9 cellular contexts compared by ENCODE assay signal in the genomic region with DNA sequence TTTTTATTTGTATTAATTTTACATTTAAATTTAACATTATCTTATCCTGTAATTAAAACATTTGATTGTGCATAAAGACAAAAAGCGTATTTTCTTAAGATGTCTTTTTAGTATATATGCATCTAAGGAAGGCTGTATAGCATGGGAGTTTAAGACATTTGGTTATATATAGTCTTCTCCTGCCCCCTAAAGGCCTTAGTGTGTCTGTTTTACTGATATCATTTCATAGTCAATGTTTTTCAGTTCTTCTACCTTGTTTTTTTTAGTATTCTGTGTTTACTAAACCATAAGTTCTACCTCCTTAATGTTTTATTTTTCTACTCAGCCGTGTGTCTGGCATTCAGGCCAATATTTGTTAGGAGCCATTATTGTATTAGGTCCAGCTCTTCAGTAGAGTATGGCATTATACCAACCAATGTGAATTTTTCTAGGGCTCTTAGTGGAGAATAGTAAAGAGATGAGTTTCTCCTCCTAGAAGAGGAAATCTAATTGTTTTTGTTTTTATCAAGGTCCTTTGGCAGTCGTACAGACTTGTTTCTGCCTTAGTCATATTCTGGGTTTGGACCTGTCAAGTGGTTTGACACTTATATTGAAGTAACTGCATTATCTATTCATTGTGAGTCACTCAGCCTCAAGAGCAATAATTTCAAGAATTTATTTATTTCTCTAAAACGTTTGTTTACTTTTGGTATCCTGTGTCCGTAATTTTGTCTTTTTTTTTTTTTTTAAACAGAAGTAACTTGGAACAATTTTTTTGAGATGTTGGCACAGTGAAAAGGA.
DNase-seq lines count a peak whose midpoint lies in the region; ATAC-seq lines count a peak whose summit lies in the region.
"Had no signal": no experiment of that assay in that cellular context is flagged by ENCODE, and none has a peak within 500 bp of the region (broad histone marks: within the 10 kb centered on the region; RNA-seq: fewer than 3 reads in every experiment).

No MANE protein-coding gene starts in this region.

- H3K4me3 Mint-ChIP-seq in activated T-cell treated with anti-CD3 and anti-CD28 coated beads, Interleukin-2, amount 50 U/mL, for 72 hours = peak overlapping the region in 1 of 2 donors; percentile 10
- H3K4me3 Mint-ChIP-seq: dendritic cell treated with granulocyte-macrophage colony-stimulating factor and Interleukin-4, amounts not matched to agents 40 ng/mL and 50 ng/mL, for 4 days had no signal

- H3K36me3 Mint-ChIP-seq in activated T-cell treated with anti-CD3 and anti-CD28 coated beads, Interleukin-2, amount 50 U/mL, for 72 hours (ENCODE audit: insufficient read depth in 2 of 2) = peaks cover 0 to 7% of the 10 kb centered on the region in 2 donors

- no peak for DNase-seq in activated T-cell treated with anti-CD3 and anti-CD28 coated beads, Interleukin-2, amount 50 U/mL, for 72 hours
- DNase-seq in activated T-cell treated with anti-CD3 and anti-CD28 coated beads, Interleukin-2, amount 50 U/mL, for 1 hour = no peak
- DNase-seq in NCI-H446 (lab: John Stamatoyannopoulos, UW) (peak; percentile 56 to 61), cerebellar cortex (ENCODE audit: low spot score) (peak; percentile 89), midbrain (lab: John Stamatoyannopoulos, UW) (peak; percentile 41)
- no peak for DNase-seq in stimulated activated naive CD4-positive, alpha-beta T cell treated with Interleukin-2 at 50 U/mL for 16 hours (lab: John Stamatoyannopoulos, UW)

- H3K4me1 Mint-ChIP-seq in activated T-cell treated with anti-CD3 and anti-CD28 coated beads, Interleukin-2, amount 50 U/mL, for 72 hours (ENCODE audit: low read depth) = no peaks in the 10 kb centered on the region

- H3K9me3 Mint-ChIP-seq in activated T-cell treated with anti-CD3 and anti-CD28 coated beads, Interleukin-2, amount 50 U/mL, for 72 hours = no peaks in the 10 kb centered on the region
- H3K9me3 Mint-ChIP-seq: dendritic cell treated with granulocyte-macrophage colony-stimulating factor and Interleukin-4, amounts not matched to agents 40 ng/mL and 50 ng/mL, for 4 days had no signal

- peak; percentile 58 for ATAC-seq in activated T-cell treated with anti-CD3 and anti-CD28 coated beads, Interleukin-2, amount 50 U/mL, for 72 hours (replicated peaks in 1 of 2)
- peak; percentile 71 for ATAC-seq in HG02870 (IDR thresholded peaks at IDR 0.05; ENCODE audit: unreplicated experiment)
- ATAC-seq in HG03045 (IDR thresholded peaks at IDR 0.05; ENCODE audit: unreplicated experiment) = no peak

- H3K27ac Mint-ChIP-seq in activated T-cell treated with anti-CD3 and anti-CD28 coated beads, Interleukin-2, amount 50 U/mL, for 72 hours = peak overlapping the region; percentile 15
- H3K27ac Mint-ChIP-seq: dendritic cell treated with granulocyte-macrophage colony-stimulating factor and Interleukin-4, amounts not matched to agents 40 ng/mL and 50 ng/mL, for 4 days had no signal

- no peaks in the 10 kb centered on the region for H3K27me3 Mint-ChIP-seq in activated T-cell treated with anti-CD3 and anti-CD28 coated beads, Interleukin-2, amount 50 U/mL, for 72 hours (ENCODE audit: low read depth)
- H3K27me3 Mint-ChIP-seq: dendritic cell treated with granulocyte-macrophage colony-stimulating factor and Interleukin-4, amounts not matched to agents 40 ng/mL and 50 ng/mL, for 4 days had no signal

Comparison
In these comparisons a context has a peak if more than half of its experiments do, and no peak if none do; other contexts are left out.
1. DNase-seq: peak in NCI-H446 (2 of 2), cerebellar cortex (single experiment) and midbrain (single experiment); none in activated T-cell treated with anti-CD3 and anti-CD28 coated beads, Interleukin-2, amount 50 U/mL, for 72 hours (0 of 2), activated T-cell treated with anti-CD3 and anti-CD28 coated beads, Interleukin-2, amount 50 U/mL, for 1 hour (single experiment) and stimulated activated naive CD4-positive, alpha-beta T cell treated with Interleukin-2 at 50 U/mL for 16 hours (single experiment).